Comparison of ENCODE assay signal across 1 cellular context in the genomic region with DNA sequence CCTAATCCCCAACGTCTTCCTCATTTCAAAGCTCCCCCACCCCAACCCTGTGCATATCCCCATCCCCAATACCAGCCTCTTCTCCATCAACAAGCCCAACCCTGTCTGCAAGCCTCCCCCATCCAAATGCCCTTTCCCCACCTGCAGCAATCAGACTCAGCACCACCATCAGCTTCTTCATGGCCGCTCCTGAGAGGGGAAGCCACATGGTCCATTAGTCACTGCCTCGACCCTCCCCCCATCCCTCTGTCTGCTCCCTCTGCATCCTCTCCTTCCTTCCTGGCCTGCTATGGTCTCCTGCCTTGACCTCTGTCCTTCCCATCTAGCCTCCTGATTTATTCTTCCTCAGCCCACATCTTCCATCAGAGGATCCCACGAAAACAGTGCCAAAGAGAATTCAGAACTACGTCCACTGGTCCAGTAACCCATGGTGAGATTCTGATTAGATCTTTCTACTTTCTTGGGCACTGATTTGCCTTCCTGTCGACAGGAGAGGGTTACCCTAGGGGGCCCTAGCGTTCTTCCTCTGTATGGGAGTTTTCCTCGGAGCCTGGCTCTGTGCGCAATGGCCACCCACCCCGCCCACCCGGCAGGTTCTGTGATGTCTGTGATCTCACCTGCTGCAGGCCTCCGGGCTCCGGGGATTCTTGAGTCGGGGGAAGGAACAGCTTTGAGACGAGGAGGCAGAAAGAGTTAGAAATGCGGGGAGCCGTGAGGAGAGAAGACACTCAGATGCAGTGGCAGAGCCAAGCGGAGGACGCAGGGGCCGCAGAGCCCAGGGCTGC.
TF ChIP-seq lines count a peak whose summit lies in the region.

No MANE protein-coding gene starts in this region.

TF ChIP-seq in WTC11, 78 proteins besides CTCF, POLR2A, EP300 and RAD21 (continued from another document):
- TF ChIP-seq NFYB (CRISPR knock-in tag; conservative IDR thresholded peaks at IDR 0.05; ENCODE audit: low read depth) (no peak), ETV6 (CRISPR knock-in tag; IDR thresholded peaks at IDR 0.05) (no peak), MYBL2 (CRISPR knock-in tag; IDR thresholded peaks at IDR 0.05) (no peak), ZNF232 (CRISPR knock-in tag; IDR thresholded peaks at IDR 0.05) (no peak), ZNF121 (CRISPR knock-in tag; IDR thresholded peaks at IDR 0.05) (no peak), SP1 (CRISPR knock-in tag; conservative IDR thresholded peaks at IDR 0.05) (no peak), TCF7 (CRISPR knock-in tag; IDR thresholded peaks at IDR 0.05; ENCODE audit: low read depth) (no peak), ELF4 (CRISPR knock-in tag; IDR thresholded peaks at IDR 0.05; ENCODE audit: low read depth) (no peak), CREB1 (CRISPR knock-in tag; IDR thresholded peaks at IDR 0.05) (no peak), JAZF1 (CRISPR knock-in tag; IDR thresholded peaks at IDR 0.05) (no peak), ATF1 (CRISPR knock-in tag; IDR thresholded peaks at IDR 0.05) (no peak)
- TF ChIP-seq, protein P1, sequence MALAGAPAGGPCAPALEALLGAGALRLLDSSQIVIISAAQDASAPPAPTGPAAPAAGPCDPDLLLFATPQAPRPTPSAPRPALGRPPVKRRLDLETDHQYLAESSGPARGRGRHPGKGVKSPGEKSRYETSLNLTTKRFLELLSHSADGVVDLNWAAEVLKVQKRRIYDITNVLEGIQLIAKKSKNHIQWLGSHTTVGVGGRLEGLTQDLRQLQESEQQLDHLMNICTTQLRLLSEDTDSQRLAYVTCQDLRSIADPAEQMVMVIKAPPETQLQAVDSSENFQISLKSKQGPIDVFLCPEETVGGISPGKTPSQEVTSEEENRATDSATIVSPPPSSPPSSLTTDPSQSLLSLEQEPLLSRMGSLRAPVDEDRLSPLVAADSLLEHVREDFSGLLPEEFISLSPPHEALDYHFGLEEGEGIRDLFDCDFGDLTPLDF (CRISPR knock-in tag; IDR thresholded peaks at IDR 0.05), result no peak
- TF ChIP-seq, protein P2, sequence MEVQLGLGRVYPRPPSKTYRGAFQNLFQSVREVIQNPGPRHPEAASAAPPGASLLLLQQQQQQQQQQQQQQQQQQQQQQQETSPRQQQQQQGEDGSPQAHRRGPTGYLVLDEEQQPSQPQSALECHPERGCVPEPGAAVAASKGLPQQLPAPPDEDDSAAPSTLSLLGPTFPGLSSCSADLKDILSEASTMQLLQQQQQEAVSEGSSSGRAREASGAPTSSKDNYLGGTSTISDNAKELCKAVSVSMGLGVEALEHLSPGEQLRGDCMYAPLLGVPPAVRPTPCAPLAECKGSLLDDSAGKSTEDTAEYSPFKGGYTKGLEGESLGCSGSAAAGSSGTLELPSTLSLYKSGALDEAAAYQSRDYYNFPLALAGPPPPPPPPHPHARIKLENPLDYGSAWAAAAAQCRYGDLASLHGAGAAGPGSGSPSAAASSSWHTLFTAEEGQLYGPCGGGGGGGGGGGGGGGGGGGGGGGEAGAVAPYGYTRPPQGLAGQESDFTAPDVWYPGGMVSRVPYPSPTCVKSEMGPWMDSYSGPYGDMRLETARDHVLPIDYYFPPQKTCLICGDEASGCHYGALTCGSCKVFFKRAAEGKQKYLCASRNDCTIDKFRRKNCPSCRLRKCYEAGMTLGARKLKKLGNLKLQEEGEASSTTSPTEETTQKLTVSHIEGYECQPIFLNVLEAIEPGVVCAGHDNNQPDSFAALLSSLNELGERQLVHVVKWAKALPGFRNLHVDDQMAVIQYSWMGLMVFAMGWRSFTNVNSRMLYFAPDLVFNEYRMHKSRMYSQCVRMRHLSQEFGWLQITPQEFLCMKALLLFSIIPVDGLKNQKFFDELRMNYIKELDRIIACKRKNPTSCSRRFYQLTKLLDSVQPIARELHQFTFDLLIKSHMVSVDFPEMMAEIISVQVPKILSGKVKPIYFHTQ (CRISPR knock-in tag; IDR thresholded peaks at IDR 0.05), result no peak
- TF ChIP-seq, protein P3, sequence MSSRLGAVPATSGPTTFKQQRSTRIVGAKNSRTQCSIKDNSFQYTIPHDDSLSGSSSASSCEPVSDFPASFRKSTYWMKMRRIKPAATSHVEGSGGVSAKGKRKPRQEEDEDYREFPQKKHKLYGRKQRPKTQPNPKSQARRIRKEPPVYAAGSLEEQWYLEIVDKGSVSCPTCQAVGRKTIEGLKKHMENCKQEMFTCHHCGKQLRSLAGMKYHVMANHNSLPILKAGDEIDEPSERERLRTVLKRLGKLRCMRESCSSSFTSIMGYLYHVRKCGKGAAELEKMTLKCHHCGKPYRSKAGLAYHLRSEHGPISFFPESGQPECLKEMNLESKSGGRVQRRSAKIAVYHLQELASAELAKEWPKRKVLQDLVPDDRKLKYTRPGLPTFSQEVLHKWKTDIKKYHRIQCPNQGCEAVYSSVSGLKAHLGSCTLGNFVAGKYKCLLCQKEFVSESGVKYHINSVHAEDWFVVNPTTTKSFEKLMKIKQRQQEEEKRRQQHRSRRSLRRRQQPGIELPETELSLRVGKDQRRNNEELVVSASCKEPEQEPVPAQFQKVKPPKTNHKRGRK (CRISPR knock-in tag; IDR thresholded peaks at IDR 0.05; ENCODE audit: borderline replicate concordance), result no peak
- TF ChIP-seq, protein P4, sequence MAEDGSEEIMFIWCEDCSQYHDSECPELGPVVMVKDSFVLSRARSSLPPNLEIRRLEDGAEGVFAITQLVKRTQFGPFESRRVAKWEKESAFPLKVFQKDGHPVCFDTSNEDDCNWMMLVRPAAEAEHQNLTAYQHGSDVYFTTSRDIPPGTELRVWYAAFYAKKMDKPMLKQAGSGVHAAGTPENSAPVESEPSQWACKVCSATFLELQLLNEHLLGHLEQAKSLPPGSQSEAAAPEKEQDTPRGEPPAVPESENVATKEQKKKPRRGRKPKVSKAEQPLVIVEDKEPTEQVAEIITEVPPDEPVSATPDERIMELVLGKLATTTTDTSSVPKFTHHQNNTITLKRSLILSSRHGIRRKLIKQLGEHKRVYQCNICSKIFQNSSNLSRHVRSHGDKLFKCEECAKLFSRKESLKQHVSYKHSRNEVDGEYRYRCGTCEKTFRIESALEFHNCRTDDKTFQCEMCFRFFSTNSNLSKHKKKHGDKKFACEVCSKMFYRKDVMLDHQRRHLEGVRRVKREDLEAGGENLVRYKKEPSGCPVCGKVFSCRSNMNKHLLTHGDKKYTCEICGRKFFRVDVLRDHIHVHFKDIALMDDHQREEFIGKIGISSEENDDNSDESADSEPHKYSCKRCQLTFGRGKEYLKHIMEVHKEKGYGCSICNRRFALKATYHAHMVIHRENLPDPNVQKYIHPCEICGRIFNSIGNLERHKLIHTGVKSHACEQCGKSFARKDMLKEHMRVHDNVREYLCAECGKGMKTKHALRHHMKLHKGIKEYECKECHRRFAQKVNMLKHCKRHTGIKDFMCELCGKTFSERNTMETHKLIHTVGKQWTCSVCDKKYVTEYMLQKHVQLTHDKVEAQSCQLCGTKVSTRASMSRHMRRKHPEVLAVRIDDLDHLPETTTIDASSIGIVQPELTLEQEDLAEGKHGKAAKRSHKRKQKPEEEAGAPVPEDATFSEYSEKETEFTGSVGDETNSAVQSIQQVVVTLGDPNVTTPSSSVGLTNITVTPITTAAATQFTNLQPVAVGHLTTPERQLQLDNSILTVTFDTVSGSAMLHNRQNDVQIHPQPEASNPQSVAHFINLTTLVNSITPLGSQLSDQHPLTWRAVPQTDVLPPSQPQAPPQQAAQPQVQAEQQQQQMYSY (CRISPR knock-in tag; IDR thresholded peaks at IDR 0.05), result no peak
- TF ChIP-seq, protein P5, sequence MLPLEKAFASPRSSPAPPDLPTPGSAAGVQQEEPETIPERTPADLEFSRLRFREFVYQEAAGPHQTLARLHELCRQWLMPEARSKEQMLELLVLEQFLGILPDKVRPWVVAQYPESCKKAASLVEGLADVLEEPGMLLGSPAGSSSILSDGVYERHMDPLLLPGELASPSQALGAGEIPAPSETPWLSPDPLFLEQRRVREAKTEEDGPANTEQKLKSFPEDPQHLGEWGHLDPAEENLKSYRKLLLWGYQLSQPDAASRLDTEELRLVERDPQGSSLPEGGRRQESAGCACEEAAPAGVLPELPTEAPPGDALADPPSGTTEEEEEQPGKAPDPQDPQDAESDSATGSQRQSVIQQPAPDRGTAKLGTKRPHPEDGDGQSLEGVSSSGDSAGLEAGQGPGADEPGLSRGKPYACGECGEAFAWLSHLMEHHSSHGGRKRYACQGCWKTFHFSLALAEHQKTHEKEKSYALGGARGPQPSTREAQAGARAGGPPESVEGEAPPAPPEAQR (CRISPR knock-in tag; IDR thresholded peaks at IDR 0.05), result no peak
- TF ChIP-seq, protein P6, sequence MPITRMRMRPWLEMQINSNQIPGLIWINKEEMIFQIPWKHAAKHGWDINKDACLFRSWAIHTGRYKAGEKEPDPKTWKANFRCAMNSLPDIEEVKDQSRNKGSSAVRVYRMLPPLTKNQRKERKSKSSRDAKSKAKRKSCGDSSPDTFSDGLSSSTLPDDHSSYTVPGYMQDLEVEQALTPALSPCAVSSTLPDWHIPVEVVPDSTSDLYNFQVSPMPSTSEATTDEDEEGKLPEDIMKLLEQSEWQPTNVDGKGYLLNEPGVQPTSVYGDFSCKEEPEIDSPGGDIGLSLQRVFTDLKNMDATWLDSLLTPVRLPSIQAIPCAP (CRISPR knock-in tag; IDR thresholded peaks at IDR 0.05), result no peak
